Comparison of ENCODE assay signal across 19 cellular contexts in genomic region chr17:51124641-51125503, GRCh38.
A peak's percentile ranks its signal among the peaks of the same experiment; 100 is the strongest.
DNase-seq lines count a peak whose midpoint lies in the region; ATAC-seq and FAIRE-seq lines count a peak whose summit lies in the region.
"Had no signal": no experiment of that assay in that cellular context is flagged by ENCODE, and none has a peak within 500 bp of the region (broad histone marks: within the 10 kb centered on the region; RNA-seq: fewer than 3 reads in every experiment).

No MANE protein-coding gene starts in this region.

- H3K9me3 ChIP-seq in subcutaneous abdominal adipose tissue (ENCODE audit: control insufficient read depth in 5 of 5, low read length in 5 of 5): no peaks in the 10 kb centered on the region

- no peaks in the 10 kb centered on the region for H3K36me3 ChIP-seq in subcutaneous abdominal adipose tissue (ENCODE audit: control insufficient read depth in 5 of 5, insufficient read depth in 5 of 5, low read length in 5 of 5)

- H3K27me3 ChIP-seq in subcutaneous abdominal adipose tissue (ENCODE audit: control insufficient read depth in 5 of 5, insufficient read depth in 4 of 5, low read length in 5 of 5): no peaks in the 10 kb centered on the region

- peak overlapping the region; percentile 3 for H3K27ac ChIP-seq in subcutaneous abdominal adipose tissue (ENCODE audit: low read depth, low read length)
- H3K27ac ChIP-seq: 22Rv1 had no signal

- peaks cover under 1 to 20% (median 14%) of the 10 kb centered on the region in 5 donors for H3K4me1 ChIP-seq in subcutaneous abdominal adipose tissue (ENCODE audit: control insufficient read depth in 5 of 5, insufficient read depth in 5 of 5, low read length in 5 of 5)

- H3K9ac ChIP-seq in subcutaneous abdominal adipose tissue (ENCODE audit: low read length in 5 of 5): no peak overlapping the region

- H3K4me3 ChIP-seq in subcutaneous abdominal adipose tissue (ENCODE audit: low read depth in 1 of 5, low read length in 5 of 5): no peak overlapping the region

- ATAC-seq in HG02588 (IDR thresholded peaks at IDR 0.05; ENCODE audit: unreplicated experiment): no peak

- peak; percentile 22 for FAIRE-seq in RCC 7860 (lab: Jason Lieb, UNC)
- FAIRE-seq: G401.6, GM12891 had no signal

- DNase-seq in DMS53 (lab: John Stamatoyannopoulos, UW): peak; percentile 15
- no peak for DNase-seq in DMS53 treated with DMSO at 0.1 percent for 48 hours (lab: John Stamatoyannopoulos, UW; ENCODE audit: unreplicated experiment)
- DNase-seq in RCC 7860 (ENCODE audit: low spot score): peak; percentile 36
- DNase-seq in left kidney (ENCODE audit: low read depth, low spot score): peak; percentile 18
- no peak for DNase-seq in NCI-H82 (lab: John Stamatoyannopoulos, UW)
- no peak for DNase-seq in AG20443 (ENCODE audit: low spot score)
- DNase-seq: C1 segment of cervical spinal cord; DMS79 treated with DMSO at 0.1 percent for 48 hours; HCEC 1CT; NCI-H1048; NCI-H146; NCI-H2227 treated with DMSO at 0.1 percent for 48 hours; NCI-H526 treated with DMSO at 0.1 percent for 48 hours; NK-92 treated with Interleukin-12 subunit alpha and Interleukin-12 subunit beta, amount 100 ng/mL, for 24 hours had no signal

Comparison
In these comparisons a context has a peak if more than half of its experiments do, and no peak if none do; other contexts are left out.
1. DNase-seq: peak in DMS53 (single experiment), RCC 7860 (single experiment) and left kidney (single experiment); none in DMS53 treated with DMSO at 0.1 percent for 48 hours (single experiment), NCI-H82 (single experiment) and AG20443 (single experiment).